18 cellular contexts compared by ENCODE assay signal in genomic region chr5:79798892-79799590, GRCh38.
"Had no signal": no experiment of that assay in that cellular context is flagged by ENCODE, and none has a peak within 500 bp of the region (broad histone marks: within the 10 kb centered on the region; RNA-seq: fewer than 3 reads in every experiment).

No MANE protein-coding gene starts in this region.

- DNase-seq: cerebellar nuclear complex; endodermal cell; kidney; left cardiac atrium; left ventricle myocardium superior; mesendoderm; naive thymus-derived CD8-positive, alpha-beta T cell; nucleus accumbens; pancreas; right lobe of liver; stimulated activated CD4-positive, alpha-beta T cell treated with anti-CD3 and anti-CD28 coated beads, Interleukin-2, amount 100 ng/mL, for 24 hours; stimulated activated naive CD4-positive, alpha-beta T cell; stomach; substantia nigra; transverse colon had no signal

- H3K27ac ChIP-seq: pancreas, right lobe of liver, skin epidermis, stomach, thoracic aorta, transverse colon had no signal

- ATAC-seq: left cardiac atrium; left ventricle myocardium superior; naive thymus-derived CD8-positive, alpha-beta T cell; pancreas; right lobe of liver had no signal

- H3K36me3 ChIP-seq: pancreas, right lobe of liver, thoracic aorta, transverse colon had no signal

- H3K9me3 ChIP-seq: pancreas, right lobe of liver, stomach, thoracic aorta, transverse colon had no signal

- H3K4me3 ChIP-seq: lung, pancreas, right lobe of liver, skin epidermis, stomach, thoracic aorta, transverse colon had no signal

- H3K27me3 ChIP-seq: pancreas, right lobe of liver, stomach, transverse colon had no signal

- H3K4me1 ChIP-seq: pancreas, right lobe of liver had no signal
